19 cellular contexts compared by ENCODE assay signal in genomic region chr2:170144758-170145157, GRCh38. TPM values are rescaled to one million over a fixed set of nuclear protein-coding genes. Genes with fewer than 3 reads are reported as not detected.
"Had no signal": no experiment of that assay in that cellular context is flagged by ENCODE, and none has a peak within 500 bp of the region (broad histone marks: within the 10 kb centered on the region; RNA-seq: fewer than 3 reads in every experiment).

No MANE protein-coding gene starts in this region.

- H3K9me3 Mint-ChIP-seq: activated CD4-positive, alpha-beta T cell treated with anti-CD3 and anti-CD28 coated beads, Interleukin-2, amount 10 ng/mL, durations not matched to agents 7 days and 5 days; central memory CD8-positive, alpha-beta T cell had no signal

- H3K36me3 ChIP-seq: esophagus muscularis mucosa, lower lobe of right lung, pancreas, stomach had no signal

- H3K27ac Mint-ChIP-seq: activated CD4-positive, alpha-beta T cell treated with anti-CD3 and anti-CD28 coated beads, Interleukin-2, amount 10 ng/mL, durations not matched to agents 7 days and 5 days; activated naive CD8-positive, alpha-beta T cell treated with anti-CD3 and anti-CD28 coated beads for 36 hours; naive B cell had no signal

- H3K4me3 Mint-ChIP-seq: activated CD4-positive, alpha-beta T cell treated with anti-CD3 and anti-CD28 coated beads, Interleukin-2, amount 10 ng/mL, durations not matched to agents 7 days and 5 days; activated naive CD8-positive, alpha-beta T cell treated with anti-CD3 and anti-CD28 coated beads for 36 hours; central memory CD8-positive, alpha-beta T cell; naive B cell had no signal

- H3K27me3 ChIP-seq: body of pancreas, esophagus muscularis mucosa, pancreas, stomach, testis had no signal

- DNase-seq: activated CD4-positive, alpha-beta T cell treated with anti-CD3 and anti-CD28 coated beads, Interleukin-2, amount 10 ng/mL, durations not matched to agents 7 days and 5 days; activated CD8-positive, alpha-beta memory T cell treated with anti-CD3 and anti-CD28 coated beads, Interleukin-2, amount 50 U/mL, for 48 hours; activated naive CD8-positive, alpha-beta T cell treated with anti-CD3 and anti-CD28 coated beads for 36 hours; amygdala; glutamatergic neuron; left cardiac atrium; lower lobe of right lung; naive B cell; pancreas; retina; stimulated activated CD4-positive, alpha-beta T cell treated with anti-CD3 and anti-CD28 coated beads, Interleukin-12 subunit alpha, Interleukin-12 subunit beta, amount 100 ng/mL, for 4 hours; stimulated activated CD4-positive, alpha-beta T cell treated with anti-CD3 and anti-CD28 coated beads, Interleukin-2, amount 100 ng/mL, for 24 hours; stomach; T-helper 9 cell; testis had no signal

- H3K4me3 ChIP-seq: body of pancreas, coronary artery, esophagus muscularis mucosa, lower lobe of right lung, pancreas, stomach, testis had no signal

- H3K4me1 Mint-ChIP-seq: activated naive CD8-positive, alpha-beta T cell treated with anti-CD3 and anti-CD28 coated beads for 36 hours; central memory CD8-positive, alpha-beta T cell; naive B cell had no signal

- H3K27ac ChIP-seq: body of pancreas, coronary artery, esophagus muscularis mucosa, lower lobe of right lung, pancreas, stomach, testis had no signal

- H3K9me3 ChIP-seq: body of pancreas, esophagus muscularis mucosa, lower lobe of right lung, pancreas, stomach, testis had no signal

- H3K4me1 ChIP-seq: body of pancreas, lower lobe of right lung had no signal

- H3K27me3 Mint-ChIP-seq: activated CD4-positive, alpha-beta T cell treated with anti-CD3 and anti-CD28 coated beads, Interleukin-2, amount 10 ng/mL, durations not matched to agents 7 days and 5 days; central memory CD8-positive, alpha-beta T cell; naive B cell had no signal

- H3K36me3 Mint-ChIP-seq: activated naive CD8-positive, alpha-beta T cell treated with anti-CD3 and anti-CD28 coated beads for 36 hours; naive B cell had no signal

RNA-seq across cellular contexts. Expression of gene MYO3B, which starts 33.2 kb away (rescaled TPM):
- total RNA-seq: left cardiac atrium, lower lobe of right lung had no signal
